In genomic region chr13:101489635-101490034, GRCh38 we compare ENCODE assay signal across 27 cellular contexts. TPM values are rescaled to one million over a fixed set of nuclear protein-coding genes. Genes with fewer than 3 reads are reported as not detected.
A peak's percentile ranks its signal among the peaks of the same experiment; 100 is the strongest.
DNase-seq lines count a peak whose midpoint lies in the region; ATAC-seq, FAIRE-seq and TF ChIP-seq lines count a peak whose summit lies in the region.
"Had no signal": no experiment of that assay in that cellular context is flagged by ENCODE, and none has a peak within 500 bp of the region (broad histone marks: within the 10 kb centered on the region; RNA-seq: fewer than 3 reads in every experiment).

No MANE protein-coding gene starts in this region.

- H3K27ac ChIP-seq in mammary epithelial cell (ENCODE audit: insufficient read depth, low read depth, low read length): peak overlapping the region; percentile 16
- H3K27ac ChIP-seq in breast epithelium: no peak overlapping the region
- peak overlapping the region; percentile 77 for H3K27ac ChIP-seq in brain microvascular endothelial cell
- H3K27ac ChIP-seq in keratinocyte (ENCODE audit: control insufficient read depth, insufficient read depth, low read length): no peak overlapping the region
- H3K27ac ChIP-seq in smooth muscle cell (ENCODE audit: low read depth): peak overlapping the region; percentile 65
- no peak overlapping the region for H3K27ac ChIP-seq in H9 (ENCODE audit: insufficient read length, low read depth, low read length)
- H3K27ac ChIP-seq: 22Rv1, HL-60, prostate gland, spleen, stomach had no signal

- H3K14ac ChIP-seq in H9 (ENCODE audit: insufficient read depth, low read length): no peak overlapping the region

- H3K36me3 ChIP-seq in mammary epithelial cell (ENCODE audit: insufficient read depth, low read length) (no peaks in the 10 kb centered on the region), breast epithelium (no peaks in the 10 kb centered on the region), brain microvascular endothelial cell (replicated peaks) (no peaks in the 10 kb centered on the region), keratinocyte (ENCODE audit: control insufficient read depth in 2 of 2, extremely low read depth in 1 of 2, insufficient read depth in 2 of 2, low read length in 2 of 2) (no peaks in the 10 kb centered on the region), smooth muscle cell (ENCODE audit: low read depth) (no peaks in the 10 kb centered on the region)
- H3K36me3 ChIP-seq: prostate gland, spleen, stomach had no signal

- no peak overlapping the region for H3K9ac ChIP-seq in mammary epithelial cell (ENCODE audit: insufficient read depth, low read length)
- H3K9ac ChIP-seq in keratinocyte (ENCODE audit: control insufficient read depth, extremely low read depth, insufficient read depth, low read length): no peak overlapping the region
- no peak overlapping the region for H3K9ac ChIP-seq in smooth muscle cell (ENCODE audit: low read depth)
- H3K9ac ChIP-seq in H9 (ENCODE audit: extremely low read depth, insufficient read length, low read length): no peak overlapping the region

- peaks cover 3 to 4% of the 10 kb centered on the region in 2 experiments; a peak in 3 of 4 replicates for H3K4me1 Mint-ChIP-seq in H9
- H3K4me1 Mint-ChIP-seq: activated CD4-positive, alpha-beta T cell treated with anti-CD3 and anti-CD28 coated beads, Interleukin-2, amount 10 ng/mL, durations not matched to agents 24 days and 14 days; activated naive CD8-positive, alpha-beta T cell treated with anti-CD3 and anti-CD28 coated beads, Interleukin-2, amount 50 U/mL, for 24 hours; neural crest cell had no signal

- no peaks in the 10 kb centered on the region for H3K27me3 ChIP-seq in mammary epithelial cell (ENCODE audit: insufficient read depth, low read length)
- no peaks in the 10 kb centered on the region for H3K27me3 ChIP-seq in breast epithelium
- no peaks in the 10 kb centered on the region for H3K27me3 ChIP-seq in brain microvascular endothelial cell (replicated peaks)
- H3K27me3 ChIP-seq in keratinocyte (ENCODE audit: control insufficient read depth, extremely low read depth, insufficient read depth, low read length): no peaks in the 10 kb centered on the region
- H3K27me3 ChIP-seq in smooth muscle cell (ENCODE audit: low read depth): no peaks in the 10 kb centered on the region
- no peaks in the 10 kb centered on the region for H3K27me3 ChIP-seq in H9 (ENCODE audit: insufficient read depth, low read length)
- H3K27me3 ChIP-seq: spleen, stomach had no signal

- H2BK5ac ChIP-seq in H9 (ENCODE audit: insufficient read length, low read length): no peak overlapping the region

- no peak overlapping the region for H3K23ac ChIP-seq in H9 (ENCODE audit: insufficient read length, low read depth, low read length)

- no peak overlapping the region for H4K8ac ChIP-seq in H9 (replicated peaks; ENCODE audit: insufficient read length, low read depth, low read length)

- no peak overlapping the region for H3K4me3 ChIP-seq in mammary epithelial cell (replicated peaks in 1 of 3; ENCODE audit: insufficient read depth in 1 of 3, low read depth in 2 of 3, low read length in 3 of 3)
- no peak overlapping the region for H3K4me3 ChIP-seq in breast epithelium
- H3K4me3 ChIP-seq in brain microvascular endothelial cell (ENCODE audit: low read depth, low read length): no peak overlapping the region
- H3K4me3 ChIP-seq in keratinocyte (ENCODE audit: control insufficient read depth in 2 of 3, extremely low read depth in 1 of 3, insufficient read depth in 2 of 3, low read depth in 1 of 3, low read length in 3 of 3): no peak overlapping the region
- H3K4me3 ChIP-seq in smooth muscle cell: no peak overlapping the region
- H3K4me3 ChIP-seq: prostate gland, spleen, stomach had no signal

- CTCF ChIA-PET in mammary epithelial cell (lab: Charles Lee; ENCODE audit: low non-redundant PET): no interaction called here

- H3K79me1 ChIP-seq in H9 (ENCODE audit: insufficient read depth, low read depth, low read length, poor library complexity, severe bottlenecking): no peaks in the 10 kb centered on the region

- H3T11ph ChIP-seq in H9 (ENCODE audit: low read length): no peak overlapping the region

- no peak overlapping the region for H3K27ac Mint-ChIP-seq in H9
- H3K27ac Mint-ChIP-seq: activated CD4-positive, alpha-beta T cell treated with anti-CD3 and anti-CD28 coated beads, Interleukin-2, amount 10 ng/mL, durations not matched to agents 24 days and 14 days; activated naive CD8-positive, alpha-beta T cell treated with anti-CD3 and anti-CD28 coated beads, Interleukin-2, amount 50 U/mL, for 24 hours; dendritic cell treated with granulocyte-macrophage colony-stimulating factor and Interleukin-4, amounts not matched to agents 40 ng/mL and 50 ng/mL, for 4 days; type B pancreatic cell had no signal

- in situ Hi-C loops in mammary epithelial cell (cut with MboI; ENCODE audit: low sequenced_read_pairs in 2 of 2) (no loop called here), brain microvascular endothelial cell (cut with HindIII; ENCODE audit: low pct_ligation_motif_present, low sequenced_read_pairs) (loop anchor here (25.0 kb wide), 1 partner anchor 352 kb away; no protein-coding TSS in a partner anchor)

- H3K79me2 ChIP-seq in mammary epithelial cell (ENCODE audit: insufficient read depth, low read length) (no peaks in the 10 kb centered on the region), keratinocyte (ENCODE audit: control insufficient read depth, insufficient read depth, low read length) (no peaks in the 10 kb centered on the region), smooth muscle cell (ENCODE audit: low read depth) (no peaks in the 10 kb centered on the region), H9 (ENCODE audit: insufficient read depth, low read length) (no peaks in the 10 kb centered on the region)

- no peak overlapping the region for H4K5ac ChIP-seq in H9 (ENCODE audit: insufficient read length, low read depth, low read length)

- no peak overlapping the region for H3K4ac ChIP-seq in H9 (ENCODE audit: low read depth, low read length)

- H3K4me2 ChIP-seq in mammary epithelial cell (ENCODE audit: insufficient read depth, low read depth, low read length) (no peak overlapping the region), keratinocyte (ENCODE audit: control insufficient read depth, extremely low read depth, insufficient read depth, low read depth, low read length) (no peak overlapping the region), smooth muscle cell (no peak overlapping the region), H9 (ENCODE audit: insufficient read depth, insufficient read length, low read length) (no peak overlapping the region)

- H2BK20ac ChIP-seq in H9 (ENCODE audit: low read depth, low read length, poor library complexity, severe bottlenecking): no peak overlapping the region

- H3F3A ChIP-seq in smooth muscle cell (ENCODE audit: low read depth): no peaks in the 10 kb centered on the region

- H2AFZ ChIP-seq in mammary epithelial cell (ENCODE audit: low read depth, low read length): no peak overlapping the region
- H2AFZ ChIP-seq in keratinocyte (ENCODE audit: control insufficient read depth, low read length): no peak overlapping the region
- no peak overlapping the region for H2AFZ ChIP-seq in smooth muscle cell (ENCODE audit: low read depth)
- no peak overlapping the region for H2AFZ ChIP-seq in H9 (ENCODE audit: low read length)

- no peak for TF ChIP-seq POLR2A in breast epithelium (IDR thresholded peaks at IDR 0.05)

- no peaks in the 10 kb centered on the region for H3K36me3 Mint-ChIP-seq in H9 (ENCODE audit: insufficient read depth in 1 of 3, low read depth in 3 of 3)
- H3K36me3 Mint-ChIP-seq: type B pancreatic cell had no signal

- H3K27me3 Mint-ChIP-seq in H9 (ENCODE audit: low read depth): no peaks in the 10 kb centered on the region
- H3K27me3 Mint-ChIP-seq: activated CD4-positive, alpha-beta T cell treated with anti-CD3 and anti-CD28 coated beads, Interleukin-2, amount 10 ng/mL, durations not matched to agents 24 days and 14 days; activated naive CD8-positive, alpha-beta T cell treated with anti-CD3 and anti-CD28 coated beads, Interleukin-2, amount 50 U/mL, for 24 hours; dendritic cell treated with granulocyte-macrophage colony-stimulating factor and Interleukin-4, amounts not matched to agents 40 ng/mL and 50 ng/mL, for 4 days had no signal

- no peak overlapping the region for H3K56ac ChIP-seq in H9 (ENCODE audit: insufficient read length, low read depth, low read length)

- BruUV-seq in mammary epithelial cell (replicated peaks; lab: Mats Ljungman, UMichigan): no TSS peak

- no peak overlapping the region for H2BK12ac ChIP-seq in H9 (ENCODE audit: insufficient read length, low read depth, low read length)

- dilution Hi-C loops in mammary epithelial cell (cut with HindIII; ENCODE audit: low sequenced_read_pairs): no loop called here
- dilution Hi-C loops in keratinocyte (cut with MboI; ENCODE audit: extremely low pct_ligation_motif_present, low sequenced_read_pairs): no loop called here

- H3K9me1 ChIP-seq in keratinocyte (ENCODE audit: control insufficient read depth, extremely low read depth, insufficient read depth, low read length): no peaks in the 10 kb centered on the region

- H3K23me2 ChIP-seq in H9 (ENCODE audit: insufficient read length, low read depth, low read length, poor library complexity, severe bottlenecking): no peaks in the 10 kb centered on the region

- H3K9me3 Mint-ChIP-seq in H9: no peaks in the 10 kb centered on the region
- H3K9me3 Mint-ChIP-seq: activated CD4-positive, alpha-beta T cell treated with anti-CD3 and anti-CD28 coated beads, Interleukin-2, amount 10 ng/mL, durations not matched to agents 24 days and 14 days; activated naive CD8-positive, alpha-beta T cell treated with anti-CD3 and anti-CD28 coated beads, Interleukin-2, amount 50 U/mL, for 24 hours; dendritic cell treated with granulocyte-macrophage colony-stimulating factor and Interleukin-4, amounts not matched to agents 40 ng/mL and 50 ng/mL, for 4 days; type B pancreatic cell had no signal

- TF ChIP-seq CTCF in mammary epithelial cell (conservative IDR thresholded peaks at IDR 0.05 in 1 of 2, IDR thresholded peaks at IDR 0.05 in 1 of 2; ENCODE audit: extremely low read depth in 1 of 2, insufficient read depth in 1 of 2, low read depth in 1 of 2, low read length in 2 of 2) (no peak), breast epithelium (IDR thresholded peaks at IDR 0.05) (no peak), brain microvascular endothelial cell (IDR thresholded peaks at IDR 0.05; ENCODE audit: low read depth, low read length, missing control alignments) (no peak), keratinocyte (optimal IDR thresholded peaks at IDR 0.05 in 1 of 3, IDR thresholded peaks at IDR 0.05 in 1 of 3, conservative IDR thresholded peaks at IDR 0.05 in 1 of 3; ENCODE audit: extremely low read depth in 1 of 3, insufficient read depth in 2 of 3, low read length in 3 of 3) (no peak), smooth muscle cell (IDR thresholded peaks at IDR 0.05; ENCODE audit: borderline replicate concordance, insufficient read depth, poor library complexity, severe bottlenecking) (no peak), H9 (conservative IDR thresholded peaks at IDR 0.05) (no peak)

- FAIRE-seq in keratinocyte (lab: Jason Lieb, UNC): peak; percentile 5

- no peak overlapping the region for H3K4me3 Mint-ChIP-seq in H9
- H3K4me3 Mint-ChIP-seq: activated CD4-positive, alpha-beta T cell treated with anti-CD3 and anti-CD28 coated beads, Interleukin-2, amount 10 ng/mL, durations not matched to agents 24 days and 14 days; activated naive CD8-positive, alpha-beta T cell treated with anti-CD3 and anti-CD28 coated beads, Interleukin-2, amount 50 U/mL, for 24 hours; dendritic cell treated with granulocyte-macrophage colony-stimulating factor and Interleukin-4, amounts not matched to agents 40 ng/mL and 50 ng/mL, for 4 days; neural crest cell; type B pancreatic cell had no signal

- H2BK15ac ChIP-seq in H9 (ENCODE audit: low read depth, low read length): no peak overlapping the region

- H2BK120ac ChIP-seq in H9 (ENCODE audit: low read depth, low read length, poor library complexity, severe bottlenecking): no peak overlapping the region

- H4K20me1 ChIP-seq in mammary epithelial cell (ENCODE audit: insufficient read depth, low read length): no peaks in the 10 kb centered on the region
- no peaks in the 10 kb centered on the region for H4K20me1 ChIP-seq in keratinocyte (ENCODE audit: control insufficient read depth, extremely low read depth, insufficient read depth, low read length)
- H4K20me1 ChIP-seq in smooth muscle cell (ENCODE audit: low read depth): no peaks in the 10 kb centered on the region
- no peaks in the 10 kb centered on the region for H4K20me1 ChIP-seq in H9 (ENCODE audit: control insufficient read depth, insufficient read depth, insufficient read length)

- no peak overlapping the region for H4K91ac ChIP-seq in H9 (ENCODE audit: insufficient read length, low read depth, low read length)

- 36% methylated on average over 2 of the region's 2 CpGs for WGBS in mammary epithelial cell (ENCODE audit: low coverage, missing lambda C conversion rate)
- WGBS in smooth muscle cell (ENCODE audit: low lambda C conversion rate): 71% methylated on average over 2 of the region's 2 CpGs
- WGBS in H9 (ENCODE audit: extremely low coverage, insufficient read length, low lambda C conversion rate): no CpG with 5 or more reads among the region's 2 CpGs

- intact Hi-C loops in mammary epithelial cell (cut with micrococcal nuclease) (no loop called here), breast epithelium (cut with DNase I; ENCODE audit: low total_unique reads) (no loop called here)

- H3K18ac ChIP-seq in H9 (ENCODE audit: insufficient read length, low read depth, low read length): no peak overlapping the region

- no peak overlapping the region for H2AK5ac ChIP-seq in H9 (ENCODE audit: insufficient read length, low read length)

- DNase-seq in mammary epithelial cell: peak; percentile 73
- DNase-seq in breast epithelium (ENCODE audit: low spot score in 2 of 2): no peak
- DNase-seq in brain microvascular endothelial cell: peak; percentile 68
- DNase-seq in keratinocyte (ENCODE audit: low read depth, low spot score): no peak
- DNase-seq in smooth muscle cell (lab: John Stamatoyannopoulos, UW; ENCODE audit: unreplicated experiment): no peak
- no peak for DNase-seq in H9
- DNase-seq: activated CD4-positive, alpha-beta T cell treated with anti-CD3 and anti-CD28 coated beads, Interleukin-2, amount 10 ng/mL, durations not matched to agents 24 days and 14 days; activated CD8-positive, alpha-beta memory T cell treated with anti-CD3 and anti-CD28 coated beads, Interleukin-2, amount 50 U/mL, for 4 hours; activated naive CD8-positive, alpha-beta T cell treated with anti-CD3 and anti-CD28 coated beads, Interleukin-2, amount 50 U/mL, for 24 hours; left colon; MM.1S; NCI-H146; NCI-H526 treated with DMSO at 0.1 percent for 48 hours; SIG-M5; spleen; stimulated activated CD4-positive, alpha-beta T cell treated with anti-CD3 and anti-CD28 coated beads, Interleukin-4, amount 100 ng/mL, for 4 hours; stomach; T-helper 1 cell had no signal

- H3K4me1 ChIP-seq in mammary epithelial cell (ENCODE audit: insufficient read depth, low read length) (peaks cover 7% of the 10 kb centered on the region), breast epithelium (no peaks in the 10 kb centered on the region), keratinocyte (ENCODE audit: control insufficient read depth, extremely low read depth, insufficient read depth, low read length) (peaks cover 11% of the 10 kb centered on the region), smooth muscle cell (ENCODE audit: low read depth) (peaks cover 6% of the 10 kb centered on the region), H9 (ENCODE audit: insufficient read depth, low read length) (no peaks in the 10 kb centered on the region)
- H3K4me1 ChIP-seq: prostate gland, spleen, stomach had no signal

- ATAC-seq in HG02840 (IDR thresholded peaks at IDR 0.05; ENCODE audit: low FRiP score, unreplicated experiment) (no peak), GM21786 (IDR thresholded peaks at IDR 0.05; ENCODE audit: unreplicated experiment) (no peak)
- ATAC-seq: activated naive CD8-positive, alpha-beta T cell treated with anti-CD3 and anti-CD28 coated beads, Interleukin-2, amount 50 U/mL, for 24 hours; left colon had no signal

- H3K9me3 ChIP-seq in mammary epithelial cell (replicated peaks; ENCODE audit: insufficient read depth, low read length): no peaks in the 10 kb centered on the region
- no peaks in the 10 kb centered on the region for H3K9me3 ChIP-seq in breast epithelium
- H3K9me3 ChIP-seq in keratinocyte (ENCODE audit: control insufficient read depth, low read depth, low read length): no peaks in the 10 kb centered on the region
- H3K9me3 ChIP-seq in smooth muscle cell (replicated peaks; ENCODE audit: low read depth): no peaks in the 10 kb centered on the region
- H3K9me3 ChIP-seq in H9 (ENCODE audit: control insufficient read depth, low read depth, low read length): no peaks in the 10 kb centered on the region
- H3K9me3 ChIP-seq: prostate gland, spleen, stomach had no signal

RNA-seq across cellular contexts. Expression of gene ITGBL1, which starts 37.2 kb away (rescaled TPM):
- total RNA-seq in mammary epithelial cell (10 to 100 TPM in 1 of 2 donors, 1 to 10 TPM in 1; 5.5 to 16.7 TPM), breast epithelium (10 to 100 TPM in 2 of 3 donors, 1 to 10 TPM in 1; 8.2 to 62.5 (median 18.6) TPM), smooth muscle cell (0.36 TPM in 1 of 2 replicates, not detected in the other), H9 (2021) (0.04 TPM in 1 of 2 replicates, not detected in the other)
- polyA plus RNA-seq in mammary epithelial cell (0.23 TPM), keratinocyte (0.33 to 3.1 TPM (median 2.1 TPM) in 3 replicates), smooth muscle cell (0.29 TPM in 1 of 2 replicates, not detected in the other)
- polyA minus RNA-seq in mammary epithelial cell (5.1 TPM), keratinocyte (0.53 to 2.2 TPM (median 0.92 TPM) in 3 replicates)
- polyA plus RNA-seq in keratinocyte (2011; ENCODE audit: low read depth): 0.56 TPM
- polyA plus RNA-seq in keratinocyte (2011; cell fraction: cytosol; rRNA removed): 0.66 and 0.83 TPM in 2 replicates
- polyA plus RNA-seq in keratinocyte (2011; cell fraction: nucleus; rRNA removed): 0.89 and 1.7 TPM in 2 replicates
- polyA plus RNA-seq in keratinocyte (2012; ENCODE audit: low replicate concordance): 0.20 and 2.8 TPM in 2 replicates
- polyA minus RNA-seq in keratinocyte (2011; cell fraction: cytosol; rRNA and poly(A)+ RNA removed): not detected
- polyA minus RNA-seq in keratinocyte (2011; cell fraction: nucleus; rRNA and poly(A)+ RNA removed): 2.2 and 2.7 TPM in 2 replicates
- total RNA-seq: activated CD4-positive, alpha-beta T cell treated with anti-CD3 and anti-CD28 coated beads, Interleukin-2, amount 10 ng/mL, durations not matched to agents 24 days and 14 days; mononuclear cell; neural crest cell had no signal

Comparison
In these comparisons a context has a peak if more than half of its experiments do, and no peak if none do; other contexts are left out.
1. DNase-seq: peak in mammary epithelial cell (single experiment) and brain microvascular endothelial cell (single experiment); none in breast epithelium (0 of 2), keratinocyte (single experiment), smooth muscle cell (single experiment) and H9 (single experiment).
2. H3K27ac ChIP-seq: peak in mammary epithelial cell (single experiment), brain microvascular endothelial cell (single experiment) and smooth muscle cell (single experiment); none in breast epithelium (0 of 2), keratinocyte (single experiment) and H9 (single experiment).